Comparison of ENCODE assay signal across 8 cellular contexts in genomic region chr3:17032407-17033034, GRCh38.
DNase-seq lines count a peak whose midpoint lies in the region; ATAC-seq lines count a peak whose summit lies in the region.

No MANE protein-coding gene starts in this region.

- H3K27ac Mint-ChIP-seq in activated naive CD4-positive, alpha-beta T cell treated with anti-CD3 and anti-CD28 coated beads, Interleukin-2, amount 50 U/mL, for 24 hours, result peak overlapping the region; percentile 56
- H3K27ac Mint-ChIP-seq in memory B cell, result no peak overlapping the region

- H3K4me1 Mint-ChIP-seq in activated naive CD4-positive, alpha-beta T cell treated with anti-CD3 and anti-CD28 coated beads, Interleukin-2, amount 50 U/mL, for 24 hours, result peaks cover 86% of the 10 kb centered on the region
- peaks cover 40% of the 10 kb centered on the region for H3K4me1 Mint-ChIP-seq in memory B cell

- DNase-seq in activated naive CD4-positive, alpha-beta T cell (lab: John Stamatoyannopoulos, UW), result no peak
- DNase-seq in NCI-H460 (ENCODE audit: extremely low read depth, low read depth), result peak; percentile 18
- DNase-seq in dermis blood vessel endothelial cell, result peak; percentile 67
- no peak for DNase-seq in memory B cell (ENCODE audit: low spot score in 2 of 2)
- DNase-seq in GM19238 (ENCODE audit: insufficient read length, low spot score), result no peak

- H3K27me3 Mint-ChIP-seq in activated naive CD4-positive, alpha-beta T cell treated with anti-CD3 and anti-CD28 coated beads, Interleukin-2, amount 50 U/mL, for 24 hours, result no peaks in the 10 kb centered on the region
- H3K27me3 Mint-ChIP-seq in memory B cell, result no peaks in the 10 kb centered on the region

- ATAC-seq in memory B cell (ENCODE audit: low read depth), result peak; percentile 45
- ATAC-seq in GM18520 (IDR thresholded peaks at IDR 0.05; ENCODE audit: unreplicated experiment), result no peak
- no peak for ATAC-seq in HG03045 (IDR thresholded peaks at IDR 0.05; ENCODE audit: unreplicated experiment)

- H3K9me3 Mint-ChIP-seq in activated naive CD4-positive, alpha-beta T cell treated with anti-CD3 and anti-CD28 coated beads, Interleukin-2, amount 50 U/mL, for 24 hours, result no peaks in the 10 kb centered on the region
- no peaks in the 10 kb centered on the region for H3K9me3 Mint-ChIP-seq in memory B cell

- H3K36me3 Mint-ChIP-seq in activated naive CD4-positive, alpha-beta T cell treated with anti-CD3 and anti-CD28 coated beads, Interleukin-2, amount 50 U/mL, for 24 hours, result peaks cover 22% of the 10 kb centered on the region
- H3K36me3 Mint-ChIP-seq in memory B cell, result peaks cover 7% of the 10 kb centered on the region

- no peak overlapping the region for H3K4me3 Mint-ChIP-seq in activated naive CD4-positive, alpha-beta T cell treated with anti-CD3 and anti-CD28 coated beads, Interleukin-2, amount 50 U/mL, for 24 hours
- H3K4me3 Mint-ChIP-seq in memory B cell, result no peak overlapping the region

Comparison
In these comparisons a context has a peak if more than half of its experiments do, and no peak if none do; other contexts are left out.
1. DNase-seq: peak in NCI-H460 (single experiment) and dermis blood vessel endothelial cell (single experiment); none in activated naive CD4-positive, alpha-beta T cell (0 of 4), memory B cell (0 of 2) and GM19238 (single experiment).